Comparison of ENCODE assay signal across 11 cellular contexts in the genomic region with DNA sequence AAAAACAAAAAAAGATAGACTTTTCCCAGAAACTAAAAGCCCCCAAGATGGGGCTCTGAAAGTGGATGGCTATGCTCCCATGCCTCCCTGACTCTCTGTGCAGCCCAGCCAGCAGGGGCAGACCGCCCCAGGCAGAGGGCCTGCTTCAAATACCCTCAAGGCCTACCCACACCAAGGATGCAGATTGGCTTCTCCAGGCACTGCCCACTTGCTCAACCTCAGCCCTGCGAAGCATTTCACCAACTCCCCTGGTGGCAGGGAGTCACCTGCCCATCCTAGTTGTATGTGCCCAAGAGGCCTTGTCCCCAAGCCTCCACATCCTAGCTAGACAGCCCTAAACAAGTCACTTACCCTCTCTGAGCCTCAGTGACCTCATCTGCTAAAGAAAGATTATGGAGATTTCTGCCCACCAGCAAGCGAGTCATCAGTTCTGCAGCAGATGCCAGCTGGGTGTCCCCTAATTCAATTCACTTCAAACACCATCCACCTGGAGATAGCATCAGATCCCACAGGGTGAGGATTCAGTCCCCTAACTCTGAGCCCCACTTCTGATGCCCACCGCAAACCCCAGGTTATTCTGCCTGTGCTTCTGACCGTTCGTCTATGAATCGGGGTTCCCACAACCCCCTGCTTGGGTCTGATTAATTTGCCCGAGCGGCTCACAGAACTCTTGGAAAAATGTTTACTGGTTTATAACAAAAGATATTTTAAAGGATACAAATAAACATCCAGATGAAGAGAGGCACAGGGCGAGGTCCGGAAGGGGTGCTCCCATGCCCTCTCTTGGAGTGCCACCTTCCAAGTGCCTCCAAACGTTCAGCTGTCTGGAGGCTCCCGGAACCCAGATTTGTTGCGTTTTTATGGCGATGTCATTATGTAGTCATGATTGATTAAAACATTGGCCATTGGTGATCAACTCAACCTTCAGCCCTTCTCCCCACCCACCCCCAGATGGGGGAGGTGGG. TPM values are rescaled to one million over a fixed set of nuclear protein-coding genes. Genes with fewer than 3 reads are reported as not detected.
DNase-seq lines count a peak whose midpoint lies in the region; FAIRE-seq and TF ChIP-seq lines count a peak whose summit lies in the region.
"Had no signal": no experiment of that assay in that cellular context is flagged by ENCODE, and none has a peak within 500 bp of the region (broad histone marks: within the 10 kb centered on the region; RNA-seq: fewer than 3 reads in every experiment).

No MANE protein-coding gene starts in this region.

- H3K4me3 Mint-ChIP-seq in activated CD4-positive, alpha-beta T cell treated with anti-CD3 and anti-CD28 coated beads, Interleukin-2, amount 10 ng/mL, durations not matched to agents 7 days and 5 days: no peak overlapping the region
- no peak overlapping the region for H3K4me3 Mint-ChIP-seq in glutamatergic neuron (ENCODE audit: unreplicated experiment)
- no peak overlapping the region for H3K4me3 Mint-ChIP-seq in stimulated activated naive CD8-positive, alpha-beta T cell treated with anti-CD3 and anti-CD28 coated beads, Interleukin-15, Interleukin-2, amounts not matched to agents 100 ng/mL and 50 ng/mL, for 24 hours

- no peak for FAIRE-seq in HTR-8/SVneo (lab: Jason Lieb, UNC)

- POLR2A ChIA-PET in activated CD4-positive, alpha-beta T cell treated with anti-CD3 and anti-CD28 coated beads, Interleukin-2, amount 10 ng/mL, durations not matched to agents 7 days and 5 days (lab: Charles Lee): no interaction called here

- H3K27ac Mint-ChIP-seq in activated CD4-positive, alpha-beta T cell treated with anti-CD3 and anti-CD28 coated beads, Interleukin-2, amount 10 ng/mL, durations not matched to agents 7 days and 5 days: peak overlapping the region; percentile 97
- no peak overlapping the region for H3K27ac Mint-ChIP-seq in glutamatergic neuron (ENCODE audit: unreplicated experiment)
- peak overlapping the region; percentile 42 for H3K27ac Mint-ChIP-seq in stimulated activated naive CD8-positive, alpha-beta T cell treated with anti-CD3 and anti-CD28 coated beads, Interleukin-15, Interleukin-2, amounts not matched to agents 100 ng/mL and 50 ng/mL, for 24 hours

- H3K27me3 Mint-ChIP-seq in activated CD4-positive, alpha-beta T cell treated with anti-CD3 and anti-CD28 coated beads, Interleukin-2, amount 10 ng/mL, durations not matched to agents 7 days and 5 days: no peaks in the 10 kb centered on the region
- H3K27me3 Mint-ChIP-seq in glutamatergic neuron (ENCODE audit: unreplicated experiment): no peaks in the 10 kb centered on the region
- H3K27me3 Mint-ChIP-seq in stimulated activated naive CD8-positive, alpha-beta T cell treated with anti-CD3 and anti-CD28 coated beads, Interleukin-15, Interleukin-2, amounts not matched to agents 100 ng/mL and 50 ng/mL, for 24 hours: no peaks in the 10 kb centered on the region

- peak overlapping the region; percentile 68 for H3K27ac ChIP-seq in VCaP

- H3K36me3 Mint-ChIP-seq in activated CD4-positive, alpha-beta T cell treated with anti-CD3 and anti-CD28 coated beads, Interleukin-2, amount 10 ng/mL, durations not matched to agents 7 days and 5 days (ENCODE audit: low read depth): peaks cover 1% of the 10 kb centered on the region
- H3K36me3 Mint-ChIP-seq in glutamatergic neuron (ENCODE audit: unreplicated experiment): no peaks in the 10 kb centered on the region
- H3K36me3 Mint-ChIP-seq in stimulated activated naive CD8-positive, alpha-beta T cell treated with anti-CD3 and anti-CD28 coated beads, Interleukin-15, Interleukin-2, amounts not matched to agents 100 ng/mL and 50 ng/mL, for 24 hours (ENCODE audit: low read depth): no peaks in the 10 kb centered on the region

- H3K9me3 Mint-ChIP-seq in activated CD4-positive, alpha-beta T cell treated with anti-CD3 and anti-CD28 coated beads, Interleukin-2, amount 10 ng/mL, durations not matched to agents 7 days and 5 days: no peaks in the 10 kb centered on the region
- peaks cover 2% of the 10 kb centered on the region for H3K9me3 Mint-ChIP-seq in glutamatergic neuron (ENCODE audit: unreplicated experiment)
- no peaks in the 10 kb centered on the region for H3K9me3 Mint-ChIP-seq in stimulated activated naive CD8-positive, alpha-beta T cell treated with anti-CD3 and anti-CD28 coated beads, Interleukin-15, Interleukin-2, amounts not matched to agents 100 ng/mL and 50 ng/mL, for 24 hours

- TF ChIP-seq CTCF in VCaP (conservative IDR thresholded peaks at IDR 0.05): no peak
- no peak for TF ChIP-seq CTCF in glutamatergic neuron (IDR thresholded peaks at IDR 0.05; ENCODE audit: partially characterized antibody, unreplicated experiment)

- DNase-seq in activated CD4-positive, alpha-beta T cell treated with anti-CD3 and anti-CD28 coated beads, Interleukin-2, amount 10 ng/mL, durations not matched to agents 7 days and 5 days: no peak
- no peak for DNase-seq in activated CD4-positive, alpha-beta T cell treated with anti-CD3 and anti-CD28 coated beads, Interleukin-2, amount 50 U/mL, for 1 hour
- DNase-seq in glutamatergic neuron: peak; percentile 10
- DNase-seq in HTR-8/SVneo (ENCODE audit: insufficient read length, low spot score): no peak
- no peak for DNase-seq in HT-29 (ENCODE audit: low spot score)
- no peak for DNase-seq in 8988T
- DNase-seq: amygdala, NCI-H1092, NCI-H774 had no signal

- peaks cover 65% of the 10 kb centered on the region for H3K4me1 Mint-ChIP-seq in activated CD4-positive, alpha-beta T cell treated with anti-CD3 and anti-CD28 coated beads, Interleukin-2, amount 10 ng/mL, durations not matched to agents 7 days and 5 days
- peaks cover 6% of the 10 kb centered on the region for H3K4me1 Mint-ChIP-seq in glutamatergic neuron (ENCODE audit: low read depth, unreplicated experiment)
- H3K4me1 Mint-ChIP-seq in stimulated activated naive CD8-positive, alpha-beta T cell treated with anti-CD3 and anti-CD28 coated beads, Interleukin-15, Interleukin-2, amounts not matched to agents 100 ng/mL and 50 ng/mL, for 24 hours (ENCODE audit: low read depth): peaks cover 57% of the 10 kb centered on the region

- CTCF ChIA-PET in activated CD4-positive, alpha-beta T cell treated with anti-CD3 and anti-CD28 coated beads, Interleukin-2, amount 10 ng/mL, durations not matched to agents 7 days and 5 days (lab: Charles Lee): interaction anchor here (1.1 to 1.5 kb wide), 2 partner anchors 9 to 10 kb away, joined by 3 to 5 read pairs; no protein-coding TSS in a partner anchor

RNA-seq across cellular contexts. Expression of a gene that starts 18.6 kb away (rescaled TPM):
- total RNA-seq in activated CD4-positive, alpha-beta T cell treated with anti-CD3 and anti-CD28 coated beads, Interleukin-2, amount 10 ng/mL, durations not matched to agents 7 days and 5 days: 10 to 100 TPM; 27.8 to 31.5 TPM
- total RNA-seq in glutamatergic neuron (ENCODE audit: unreplicated experiment): 230 TPM
- total RNA-seq in HT-29 (2014; rRNA removed; shearing (Covaris generic)): 21.0 and 27.5 TPM in 2 replicates
